ENCODE assay signal across 33 cellular contexts in genomic region chr4:166195101-166195500, GRCh38.
"Had no signal": no experiment of that assay in that cellular context is flagged by ENCODE, and none has a peak within 500 bp of the region (broad histone marks: within the 10 kb centered on the region; RNA-seq: fewer than 3 reads in every experiment).

No MANE protein-coding gene starts in this region.

- ATAC-seq: activated CD8-positive, alpha-beta memory T cell treated with anti-CD3 and anti-CD28 coated beads, Interleukin-2, amount 10 ng/mL, durations not matched to agents 7 days and 5 days; Right ventricle myocardium inferior; SK-N-SH treated with all-trans-retinoic acid at 6 μM for 48 hours had no signal

- H2AFZ ChIP-seq: PC-9 had no signal

- H3K27me3 ChIP-seq: ascending aorta, brain microvascular endothelial cell, colonic mucosa had no signal

- H3K4me2 ChIP-seq: PC-9 had no signal

- H3K4me3 ChIP-seq: ascending aorta, colonic mucosa, PC-9 had no signal

- H3K36me3 ChIP-seq: ascending aorta, brain microvascular endothelial cell, colonic mucosa, WERI-Rb-1 had no signal

- H3K4me1 ChIP-seq: ascending aorta, colonic mucosa had no signal

- H3K9me3 ChIP-seq: ascending aorta, colonic mucosa had no signal

- DNase-seq: activated CD4-positive, alpha-beta memory T cell treated with anti-CD3 and anti-CD28 coated beads, Interleukin-2, amount 10 ng/mL, durations not matched to agents 7 days and 5 days; activated CD4-positive, alpha-beta T cell treated with anti-CD3 and anti-CD28 coated beads for 1 hour; activated CD4-positive, alpha-beta T cell treated with anti-CD3 and anti-CD28 coated beads for 48 hours; activated CD4-positive, CD25-positive, alpha-beta regulatory T cell; activated CD8-positive, alpha-beta memory T cell treated with anti-CD3 and anti-CD28 coated beads for 24 hours; activated CD8-positive, alpha-beta memory T cell treated with anti-CD3 and anti-CD28 coated beads, Interleukin-2, amount 10 ng/mL, durations not matched to agents 7 days and 5 days; activated CD8-positive, alpha-beta memory T cell treated with anti-CD3 and anti-CD28 coated beads, Interleukin-2, amount 50 U/mL, for 48 hours; activated effector memory CD4-positive, alpha-beta T cell treated with Interleukin-2 at 50 U/mL for 16 hours; activated naive CD8-positive, alpha-beta T cell treated with anti-CD3 and anti-CD28 coated beads, Interleukin-2, amount 10 ng/mL, durations not matched to agents 7 days and 5 days; activated T-cell treated with anti-CD3 and anti-CD28 coated beads, Interleukin-2, amount 50 U/mL, for 48 hours; amygdala; brain microvascular endothelial cell; central memory CD4-positive, alpha-beta T cell; colonic mucosa; Kasumi-1; KG1; NCI-H1105; NCI-H1436; NCI-H1694 treated with DMSO at 0.1 percent for 48 hours; NCI-H2029; NCI-H510A treated with DMSO at 0.1 percent for 48 hours; NK-92 treated with Interleukin-12 subunit alpha and Interleukin-12 subunit beta, amount 100 ng/mL, for 24 hours; PC-9; SIG-M5; SW 1271; T-helper 1 cell; T-helper 2 cell; T-helper 9 cell; WERI-Rb-1 had no signal

- H3K27ac ChIP-seq: ascending aorta, brain microvascular endothelial cell, colonic mucosa, PC-9, RWPE1, WERI-Rb-1 had no signal
